22 cellular contexts compared by ENCODE assay signal in genomic region chr20:19930461-19930860, GRCh38.
A peak's percentile ranks its signal among the peaks of the same experiment; 100 is the strongest.
DNase-seq lines count a peak whose midpoint lies in the region; ATAC-seq and TF ChIP-seq lines count a peak whose summit lies in the region.
"Had no signal": no experiment of that assay in that cellular context is flagged by ENCODE, and none has a peak within 500 bp of the region (broad histone marks: within the 10 kb centered on the region; RNA-seq: fewer than 3 reads in every experiment).

No MANE protein-coding gene starts in this region.

- peak overlapping the region; percentile 43 for H3K27ac Mint-ChIP-seq in dendritic cell treated with granulocyte-macrophage colony-stimulating factor and Interleukin-4, amounts not matched to agents 40 ng/mL and 50 ng/mL, for 4 days
- H3K27ac Mint-ChIP-seq: B cell; CD4-positive, alpha-beta T cell had no signal

- H3K9me3 ChIP-seq in right cardiac atrium (ENCODE audit: control insufficient read depth, low read length) = no peaks in the 10 kb centered on the region
- no peaks in the 10 kb centered on the region for H3K9me3 ChIP-seq in trophoblast cell (ENCODE audit: insufficient read depth, low read depth, low read length)
- H3K9me3 ChIP-seq in uterus = no peaks in the 10 kb centered on the region
- H3K9me3 ChIP-seq: HAP-1, Peyer's patch had no signal

- TF ChIP-seq POLR2A in uterus (IDR thresholded peaks at IDR 0.05) = no peak

- peak overlapping the region; percentile 49 for H4K91ac ChIP-seq in trophoblast cell (ENCODE audit: low read depth, low read length)

- 50% methylated on average over 4 of the region's 4 CpGs for WGBS in right cardiac atrium
- WGBS in trophoblast cell (ENCODE audit: extremely low coverage, insufficient coverage, insufficient read length) = no CpG with 5 or more reads among the region's 4 CpGs

- no peak for DNase-seq in right cardiac atrium
- DNase-seq in left ventricle myocardium superior = no peak
- DNase-seq in trophoblast cell = no peak
- no peak for DNase-seq in uterus
- DNase-seq in SW 1271 (lab: John Stamatoyannopoulos, UW) = no peak
- DNase-seq in NCI-H1417 (lab: John Stamatoyannopoulos, UW) = no peak
- no peak for DNase-seq in occipital lobe (lab: John Stamatoyannopoulos, UW)
- DNase-seq: CD4-positive, alpha-beta T cell; COR-L47; DMS 273 treated with DMSO at 0.1 percent for 48 hours; DND-41; GM23248; NCI-H1105; NCI-H2029 treated with DMSO at 0.1 percent for 48 hours; NCI-H226; NCI-H524 treated with DMSO at 0.1 percent for 48 hours; Peyer's patch; SJCRH30 had no signal

- TF ChIP-seq CTCF in uterus (IDR thresholded peaks at IDR 0.05) = no peak

- ATAC-seq in right cardiac atrium (no peak), left ventricle myocardium superior (no peak)

- no peak overlapping the region for H3K4ac ChIP-seq in trophoblast cell (ENCODE audit: low read depth, low read length)

- no peaks in the 10 kb centered on the region for H3K79me2 ChIP-seq in trophoblast cell (ENCODE audit: control insufficient read depth, insufficient read depth, low read length, poor library complexity)

- H3K4me2 ChIP-seq in trophoblast cell (ENCODE audit: low read length) = no peak overlapping the region
- H3K4me2 ChIP-seq: KMS-11 had no signal

- peak overlapping the region; percentile 53 for H3K18ac ChIP-seq in trophoblast cell (ENCODE audit: low read length)

- no peak overlapping the region for H4K8ac ChIP-seq in trophoblast cell (ENCODE audit: low read depth, low read length)

- peak overlapping the region; percentile 58 for H3K14ac ChIP-seq in trophoblast cell (ENCODE audit: low read length)

- no peak overlapping the region for H2AFZ ChIP-seq in trophoblast cell (ENCODE audit: insufficient read depth, low read length, poor library complexity)
- H2AFZ ChIP-seq: GM23248 had no signal

- no peaks in the 10 kb centered on the region for H3K27me3 ChIP-seq in right cardiac atrium (ENCODE audit: control insufficient read depth, insufficient read depth)
- no peaks in the 10 kb centered on the region for H3K27me3 ChIP-seq in trophoblast cell (ENCODE audit: insufficient read depth, low read length)
- no peaks in the 10 kb centered on the region for H3K27me3 ChIP-seq in uterus
- H3K27me3 ChIP-seq: Peyer's patch, SJCRH30 had no signal

- H3K27ac ChIP-seq in right cardiac atrium (ENCODE audit: low read length) = peak overlapping the region; percentile 42
- no peak overlapping the region for H3K27ac ChIP-seq in trophoblast cell (ENCODE audit: low read depth, low read length)
- H3K27ac ChIP-seq in uterus = peak overlapping the region; percentile 37 to 61
- H3K27ac ChIP-seq: GM23248, KMS-11, SJCRH30 had no signal

- H2BK12ac ChIP-seq in trophoblast cell (ENCODE audit: low read length) = peak overlapping the region; percentile 80

- intact Hi-C loops in right cardiac atrium (cut with DNase I) = loop anchor here in 1 of 4 donors (10.0 kb wide), 1 partner anchor 64 kb away; no protein-coding TSS in a partner anchor
- intact Hi-C loops in left ventricle myocardium superior (cut with micrococcal nuclease) = no loop called here
- intact Hi-C loops in dendritic cell treated with granulocyte-macrophage colony-stimulating factor and Interleukin-4, amounts not matched to agents 40 ng/mL and 50 ng/mL, for 4 days (cut with micrococcal nuclease) = no loop called here
- intact Hi-C loops in uterus (cut with DNase I; ENCODE audit: low total_unique reads) = no loop called here

- H3K9me3 Mint-ChIP-seq in dendritic cell treated with granulocyte-macrophage colony-stimulating factor and Interleukin-4, amounts not matched to agents 40 ng/mL and 50 ng/mL, for 4 days = no peaks in the 10 kb centered on the region
- H3K9me3 Mint-ChIP-seq: CD4-positive, alpha-beta T cell had no signal

- H3K36me3 Mint-ChIP-seq in dendritic cell treated with granulocyte-macrophage colony-stimulating factor and Interleukin-4, amounts not matched to agents 40 ng/mL and 50 ng/mL, for 4 days (ENCODE audit: low read depth) = peaks cover 23% of the 10 kb centered on the region

- no peak overlapping the region for H2BK120ac ChIP-seq in trophoblast cell (ENCODE audit: insufficient read depth, low read length, poor library complexity)

- peaks cover 71% of the 10 kb centered on the region for H3K4me1 Mint-ChIP-seq in dendritic cell treated with granulocyte-macrophage colony-stimulating factor and Interleukin-4, amounts not matched to agents 40 ng/mL and 50 ng/mL, for 4 days (ENCODE audit: low read depth)

- H3K79me1 ChIP-seq in trophoblast cell (ENCODE audit: low read length) = peaks cover 9% of the 10 kb centered on the region

- H2BK5ac ChIP-seq in trophoblast cell (ENCODE audit: low read depth, low read length, poor library complexity) = peak overlapping the region; percentile 23

- H3K4me3 ChIP-seq in right cardiac atrium (ENCODE audit: low read length) (no peak overlapping the region), trophoblast cell (ENCODE audit: low read depth, low read length) (no peak overlapping the region), uterus (no peak overlapping the region)
- H3K4me3 ChIP-seq: GM23248, HAP-1, Peyer's patch, SJCRH30 had no signal

- H3K4me3 Mint-ChIP-seq in dendritic cell treated with granulocyte-macrophage colony-stimulating factor and Interleukin-4, amounts not matched to agents 40 ng/mL and 50 ng/mL, for 4 days = no peak overlapping the region
- H3K4me3 Mint-ChIP-seq: B cell; CD4-positive, alpha-beta T cell had no signal

- H4K12ac ChIP-seq in trophoblast cell (ENCODE audit: low read depth, low read length) = no peak overlapping the region

- no peak overlapping the region for H3K23ac ChIP-seq in trophoblast cell (ENCODE audit: low read length)

- H3K36me3 ChIP-seq in trophoblast cell (ENCODE audit: control insufficient read depth in 1 of 2, insufficient read depth in 2 of 2, low read length in 2 of 2) (peaks cover 0 to 2% of the 10 kb centered on the region in 2 experiments), uterus (no peaks in the 10 kb centered on the region)
- H3K36me3 ChIP-seq: HAP-1, SJCRH30 had no signal

- no peaks in the 10 kb centered on the region for H3K27me3 Mint-ChIP-seq in dendritic cell treated with granulocyte-macrophage colony-stimulating factor and Interleukin-4, amounts not matched to agents 40 ng/mL and 50 ng/mL, for 4 days
- H3K27me3 Mint-ChIP-seq: B cell had no signal

- H2AK5ac ChIP-seq in trophoblast cell (ENCODE audit: low read length) = peak overlapping the region; percentile 69

- H3K4me1 ChIP-seq in right cardiac atrium (ENCODE audit: control insufficient read depth, insufficient read depth, low read length) = peaks cover 17% of the 10 kb centered on the region
- H3K4me1 ChIP-seq in trophoblast cell (ENCODE audit: control insufficient read depth in 1 of 2, insufficient read depth in 2 of 2, low read length in 2 of 2) = peaks cover 12 to 17% of the 10 kb centered on the region in 2 experiments
- H3K4me1 ChIP-seq in uterus = peaks cover 8 to 10% of the 10 kb centered on the region in 2 donors
- H3K4me1 ChIP-seq: HAP-1, SJCRH30 had no signal

- H3K9ac ChIP-seq in trophoblast cell (ENCODE audit: low read length) = no peak overlapping the region
- H3K9ac ChIP-seq: GM23248, KMS-11 had no signal
